Comparison of ENCODE assay signal across 8 cellular contexts in the genomic region with DNA sequence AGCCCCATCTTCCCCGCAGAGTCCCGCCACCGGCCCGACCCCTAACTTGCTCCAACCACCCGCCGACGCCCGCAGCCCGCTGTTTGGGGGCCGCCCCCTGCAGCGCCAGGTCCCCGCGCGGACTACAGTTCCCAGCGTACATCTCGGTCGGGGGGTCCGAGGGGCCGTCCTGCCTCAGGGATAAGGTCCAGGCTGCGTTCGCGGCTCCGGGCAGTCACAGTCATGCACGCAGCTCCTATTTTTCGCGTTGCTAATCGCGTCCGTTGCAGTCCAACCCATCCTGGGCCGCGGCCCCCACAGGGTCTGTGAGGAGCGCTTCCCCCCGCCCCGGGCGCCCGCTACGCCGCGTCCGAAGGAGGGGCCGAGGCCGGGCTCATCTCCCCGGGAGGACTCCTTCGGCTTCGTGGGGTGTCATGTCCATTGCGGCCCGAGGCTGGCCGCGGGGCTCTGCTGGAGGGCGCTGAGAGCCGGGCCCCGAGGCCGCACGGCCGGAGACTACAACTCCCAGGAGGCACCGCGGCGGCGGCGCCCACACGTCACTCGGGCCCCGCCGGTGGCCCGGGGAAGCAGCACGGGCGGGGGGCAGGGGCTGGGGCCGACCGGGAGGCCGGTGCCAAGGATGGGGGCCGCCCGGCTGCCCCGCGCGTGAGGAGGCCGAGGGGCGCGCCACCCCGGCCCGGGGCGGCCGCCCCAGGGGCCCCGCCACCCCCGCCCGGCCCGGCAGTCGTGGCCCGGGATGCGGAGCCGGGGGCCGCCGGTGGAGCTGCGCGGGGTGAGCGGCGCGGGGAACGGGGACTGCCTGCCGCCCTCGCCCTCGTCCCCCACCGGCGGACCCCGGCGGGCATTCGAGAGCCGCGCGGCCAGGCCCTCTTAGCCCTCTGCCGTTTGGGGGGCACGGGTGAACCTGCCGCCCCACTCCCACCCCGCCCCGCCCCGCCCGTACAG. TPM values are rescaled to one million over a fixed set of nuclear protein-coding genes. Genes with fewer than 3 reads are reported as not detected.
DNase-seq lines count a peak whose midpoint lies in the region; ATAC-seq and TF ChIP-seq lines count a peak whose summit lies in the region.

MAP3K10 (plus strand) TSS at position 536 of the 945 bp plus-strand sequence. CDS start 606 bp downstream, outside the sequence.

- H3K4me1 Mint-ChIP-seq in activated T-helper 2 cell treated with anti-CD3 and anti-CD28 coated beads, Interferon-gamma antibody, Interleukin-2, Interleukin-4, amounts not matched to agents 10 μg/mL and 5 μg/mL and 100 μg/mL, durations not matched to agents 14 hours and 24 hours and 36 hours (ENCODE audit: low read depth) = peaks cover 17% of the 10 kb centered on the region
- H3K4me1 Mint-ChIP-seq in nephron progenitor cell = peaks cover 15% of the 10 kb centered on the region
- peaks cover 34% of the 10 kb centered on the region for H3K4me1 Mint-ChIP-seq in stimulated activated naive CD8-positive, alpha-beta T cell treated with anti-CD3 and anti-CD28 coated beads, Interleukin-15, amount 100 ng/mL, for 72 hours

- DNase-seq in Caki2 (ENCODE audit: low read depth) = peak; percentile 83
- DNase-seq in RWPE1 (ENCODE audit: low spot score) = peak; percentile 71
- DNase-seq in activated T-helper 2 cell treated with anti-CD3 and anti-CD28 coated beads, Interferon-gamma antibody, Interleukin-2, Interleukin-4, amounts not matched to agents 10 μg/mL and 5 μg/mL and 100 μg/mL, durations not matched to agents 14 hours and 24 hours and 36 hours (ENCODE audit: low spot score) = peak; percentile 64
- DNase-seq in fibroblast of the aortic adventitia (ENCODE audit: low read depth) = peak; percentile 61
- peak; percentile 81 for DNase-seq in nephron progenitor cell
- peak; percentile 81 to 84 for DNase-seq in stimulated activated naive CD8-positive, alpha-beta T cell treated with anti-CD3 and anti-CD28 coated beads, Interleukin-15, amount 100 ng/mL, for 72 hours

- H3K27me3 Mint-ChIP-seq in activated T-helper 2 cell treated with anti-CD3 and anti-CD28 coated beads, Interferon-gamma antibody, Interleukin-2, Interleukin-4, amounts not matched to agents 10 μg/mL and 5 μg/mL and 100 μg/mL, durations not matched to agents 14 hours and 24 hours and 36 hours (ENCODE audit: low read depth) = no peaks in the 10 kb centered on the region
- peaks cover 33% of the 10 kb centered on the region for H3K27me3 Mint-ChIP-seq in nephron progenitor cell (ENCODE audit: low read depth, poor library complexity)
- H3K27me3 Mint-ChIP-seq in stimulated activated naive CD8-positive, alpha-beta T cell treated with anti-CD3 and anti-CD28 coated beads, Interleukin-15, amount 100 ng/mL, for 72 hours = no peaks in the 10 kb centered on the region

- peak within 1 kb of the TSS; percentile 85 for H3K4me3 Mint-ChIP-seq in activated T-helper 2 cell treated with anti-CD3 and anti-CD28 coated beads, Interferon-gamma antibody, Interleukin-2, Interleukin-4, amounts not matched to agents 10 μg/mL and 5 μg/mL and 100 μg/mL, durations not matched to agents 14 hours and 24 hours and 36 hours (ENCODE audit: low read depth)
- H3K4me3 Mint-ChIP-seq in nephron progenitor cell = peak within 1 kb of the TSS; percentile 85
- peak within 1 kb of the TSS; percentile 89 to 94 for H3K4me3 Mint-ChIP-seq in stimulated activated naive CD8-positive, alpha-beta T cell treated with anti-CD3 and anti-CD28 coated beads, Interleukin-15, amount 100 ng/mL, for 72 hours

- H3K4me3 ChIP-seq in HUES6 (ENCODE audit: low read depth, low read length) (peak within 1 kb of the TSS; percentile 80), fibroblast of the aortic adventitia (ENCODE audit: low read depth, low read length) (peak within 1 kb of the TSS; percentile 82)

- no peaks in the 10 kb centered on the region for H3K9me3 ChIP-seq in HUES6 (ENCODE audit: control insufficient read depth, insufficient read depth, low read depth, low read length)

- H3K4me1 ChIP-seq in HUES6 (ENCODE audit: control insufficient read depth, insufficient read depth, low read length) = peaks cover 15% of the 10 kb centered on the region

- CTCF ChIA-PET in RWPE1 (lab: Yijun Ruan, JAX) = interaction anchor here (1.2 kb wide), 1 partner anchor 221 kb away, joined by 3 read pairs; no protein-coding TSS in a partner anchor

- intact Hi-C loops in activated T-helper 2 cell treated with anti-CD3 and anti-CD28 coated beads, Interferon-gamma antibody, Interleukin-2, Interleukin-4, amounts not matched to agents 10 μg/mL and 5 μg/mL and 100 μg/mL, durations not matched to agents 14 hours and 24 hours and 36 hours (cut with micrococcal nuclease) = no loop called here

- H3K9me3 Mint-ChIP-seq in activated T-helper 2 cell treated with anti-CD3 and anti-CD28 coated beads, Interferon-gamma antibody, Interleukin-2, Interleukin-4, amounts not matched to agents 10 μg/mL and 5 μg/mL and 100 μg/mL, durations not matched to agents 14 hours and 24 hours and 36 hours = no peaks in the 10 kb centered on the region
- H3K9me3 Mint-ChIP-seq in nephron progenitor cell = no peaks in the 10 kb centered on the region
- H3K9me3 Mint-ChIP-seq in stimulated activated naive CD8-positive, alpha-beta T cell treated with anti-CD3 and anti-CD28 coated beads, Interleukin-15, amount 100 ng/mL, for 72 hours = no peaks in the 10 kb centered on the region

- POLR2A ChIA-PET in RWPE1 (lab: Yijun Ruan, JAX; ENCODE audit: low non-redundant PET) = interaction anchor here (0.7 kb wide), 1 partner anchor 12 kb away, joined by 4 read pairs; no protein-coding TSS in a partner anchor

- H3K36me3 ChIP-seq in HUES6 (ENCODE audit: control insufficient read depth, insufficient read depth, low read length) = no peaks in the 10 kb centered on the region

- H3K27ac Mint-ChIP-seq in activated T-helper 2 cell treated with anti-CD3 and anti-CD28 coated beads, Interferon-gamma antibody, Interleukin-2, Interleukin-4, amounts not matched to agents 10 μg/mL and 5 μg/mL and 100 μg/mL, durations not matched to agents 14 hours and 24 hours and 36 hours = peak within 1 kb of the TSS; percentile 93
- no peak within 1 kb of the TSS for H3K27ac Mint-ChIP-seq in nephron progenitor cell
- H3K27ac Mint-ChIP-seq in stimulated activated naive CD8-positive, alpha-beta T cell treated with anti-CD3 and anti-CD28 coated beads, Interleukin-15, amount 100 ng/mL, for 72 hours = peak within 1 kb of the TSS; percentile 95

- H3K27me3 ChIP-seq in HUES6 (ENCODE audit: control insufficient read depth, insufficient read depth, low read length) = no peaks in the 10 kb centered on the region

- in situ Hi-C loops in Caki2 (cut with HindIII; ENCODE audit: low pct_unique_long_range_greater_than_20kb, low sequenced_read_pairs) = no loop called here

- no peaks in the 10 kb centered on the region for H3K36me3 Mint-ChIP-seq in activated T-helper 2 cell treated with anti-CD3 and anti-CD28 coated beads, Interferon-gamma antibody, Interleukin-2, Interleukin-4, amounts not matched to agents 10 μg/mL and 5 μg/mL and 100 μg/mL, durations not matched to agents 14 hours and 24 hours and 36 hours (ENCODE audit: low read depth)
- H3K36me3 Mint-ChIP-seq in nephron progenitor cell (ENCODE audit: low read depth) = no peaks in the 10 kb centered on the region

- H3K27ac ChIP-seq in HUES6 (ENCODE audit: low read depth, low read length) (peak within 1 kb of the TSS; percentile 85; the same call in 1 of the 2 replicates), RWPE1 (peak within 1 kb of the TSS; percentile 80)

- H3K9ac ChIP-seq in HUES6 (ENCODE audit: low read length) = peak within 1 kb of the TSS; percentile 81

- ATAC-seq in GM21381 (IDR thresholded peaks at IDR 0.05; ENCODE audit: unreplicated experiment) = peak; percentile 77
- peak; percentile 91 for ATAC-seq in stimulated activated naive CD8-positive, alpha-beta T cell treated with anti-CD3 and anti-CD28 coated beads, Interleukin-15, amount 100 ng/mL, for 72 hours

- TF ChIP-seq CTCF in RWPE1 (conservative IDR thresholded peaks at IDR 0.05; ENCODE audit: low read depth) (no peak), fibroblast of the aortic adventitia (IDR thresholded peaks at IDR 0.05; ENCODE audit: insufficient read depth, low read length) (no peak), nephron progenitor cell (IDR thresholded peaks at IDR 0.05) (no peak)

RNA-seq across cellular contexts. Expression of gene MAP3K10, which starts in this region (rescaled TPM):
- total RNA-seq in Caki2 (2014; rRNA removed; shearing (Covaris generic); ENCODE audit: low replicate concordance) = 9.4 and 20.0 TPM in 2 replicates
- total RNA-seq in activated T-helper 2 cell treated with anti-CD3 and anti-CD28 coated beads, Interferon-gamma antibody, Interleukin-2, Interleukin-4, amounts not matched to agents 10 μg/mL and 5 μg/mL and 100 μg/mL, durations not matched to agents 14 hours and 24 hours and 36 hours = 20.0 and 21.7 TPM in 2 replicates
- 5.0 and 8.0 TPM in 2 replicates for total RNA-seq in fibroblast of the aortic adventitia (ENCODE audit: low replicate concordance)

Comparison
In these comparisons a context has a peak if more than half of its experiments do, and no peak if none do; other contexts are left out.
1. Peak in every context shown above with its lines: DNase-seq, ATAC-seq, H3K4me3 ChIP-seq and H3K27ac ChIP-seq.